In genomic region chr1:115036814-115037535, GRCh38 we compare ENCODE assay signal across 17 cellular contexts. TPM values are rescaled to one million over a fixed set of nuclear protein-coding genes. Genes with fewer than 3 reads are reported as not detected.
DNase-seq lines count a peak whose midpoint lies in the region; ATAC-seq, FAIRE-seq and TF ChIP-seq lines count a peak whose summit lies in the region.
"Had no signal": no experiment of that assay in that cellular context is flagged by ENCODE, and none has a peak within 500 bp of the region (broad histone marks: within the 10 kb centered on the region; RNA-seq: fewer than 3 reads in every experiment).

No MANE protein-coding gene starts in this region.

- no peak overlapping the region for H2BK12ac ChIP-seq in H1 (ENCODE audit: low read depth, low read length)

- peaks cover 2% of the 10 kb centered on the region; the same call in 1 of the 2 replicates for H3K23me2 ChIP-seq in H1 (ENCODE audit: low read depth, low read length)

- H3K4me3 Mint-ChIP-seq in MCF 10A (ENCODE audit: unreplicated experiment), result no peak overlapping the region
- H3K4me3 Mint-ChIP-seq: CD4-positive, CD25-positive, alpha-beta regulatory T cell had no signal

- H2AFZ ChIP-seq in H1 (ENCODE audit: low read length) (0 out of 2 replicates have a peak overlapping the region, but pooled peaks have one; percentile 5), smooth muscle cell (ENCODE audit: low read depth) (peak overlapping the region; percentile 5)
- H2AFZ ChIP-seq: PC-9 had no signal

- H3K9me3 Mint-ChIP-seq in MCF 10A (ENCODE audit: unreplicated experiment), result no peaks in the 10 kb centered on the region
- H3K9me3 Mint-ChIP-seq: CD4-positive, CD25-positive, alpha-beta regulatory T cell had no signal

- H3K27me3 ChIP-seq in H1 (replicated peaks in 1 of 4; ENCODE audit: control insufficient read depth in 3 of 4, extremely low read depth in 1 of 4, insufficient read depth in 3 of 4, low read length in 3 of 4) (no peaks in the 10 kb centered on the region), lower lobe of right lung (ENCODE audit: low read depth) (no peaks in the 10 kb centered on the region), smooth muscle cell (ENCODE audit: low read depth) (no peaks in the 10 kb centered on the region)

- intact Hi-C loops in lower lobe of right lung (cut with DNase I), result no loop called here
- intact Hi-C loops in MCF 10A (cut with micrococcal nuclease), result no loop called here

- H3K27ac Mint-ChIP-seq in MCF 10A (ENCODE audit: low read depth, unreplicated experiment), result no peak overlapping the region
- H3K27ac Mint-ChIP-seq: CD4-positive, CD25-positive, alpha-beta regulatory T cell had no signal

- POLR2A ChIA-PET in H1 (lab: Charles Lee; ENCODE audit: partially characterized antibody), result interaction anchor here (1.2 kb wide), 1 partner anchor 42 kb away, joined by 3 read pairs; no protein-coding TSS in a partner anchor
- POLR2A ChIA-PET in MCF 10A (lab: Yijun Ruan, JAX), result no interaction called here

- no peak overlapping the region for H3K14ac ChIP-seq in H1 (ENCODE audit: insufficient read length)

- peak; percentile 25 for DNase-seq in NCI-H526 treated with DMSO at 0.1 percent for 48 hours (lab: John Stamatoyannopoulos, UW)
- no peak for DNase-seq in H1 (ENCODE audit: low read depth in 1 of 2, low spot score in 2 of 2)
- no peak for DNase-seq in lower lobe of right lung
- no peak for DNase-seq in smooth muscle cell (lab: John Stamatoyannopoulos, UW; ENCODE audit: unreplicated experiment)
- DNase-seq in retina, result no peak
- DNase-seq in NCI-H1048 (lab: John Stamatoyannopoulos, UW), result no peak
- DNase-seq in MCF 10A (ENCODE audit: unreplicated experiment), result no peak
- DNase-seq: Calu3; CD4-positive, CD25-positive, alpha-beta regulatory T cell; DMS53; Karpas-422; NCI-H1105 treated with DMSO at 0.1 percent for 48 hours; NCI-H1694 treated with DMSO at 0.1 percent for 48 hours; NCI-H446; NCI-H748 treated with DMSO at 0.1 percent for 48 hours; PC-9 had no signal

- H4K20me1 ChIP-seq in H1 (replicated peaks in 1 of 2; ENCODE audit: control insufficient read depth in 1 of 2, insufficient read depth in 2 of 2, low read length in 2 of 2) (no peaks in the 10 kb centered on the region), smooth muscle cell (ENCODE audit: low read depth) (no peaks in the 10 kb centered on the region)

- no peak for TF ChIP-seq EP300 in H1 (IDR thresholded peaks at IDR 0.05; ENCODE audit: borderline replicate concordance in 1 of 2, low read depth in 2 of 2, low read length in 2 of 2)

- no peak overlapping the region for H2BK120ac ChIP-seq in H1 (replicated peaks; ENCODE audit: low read depth, low read length)

- H3K4me1 ChIP-seq in H1 (replicated peaks in 1 of 4; ENCODE audit: control insufficient read depth in 3 of 4, insufficient read depth in 4 of 4, low read length in 3 of 4) (no peaks in the 10 kb centered on the region), lower lobe of right lung (no peaks in the 10 kb centered on the region), smooth muscle cell (ENCODE audit: low read depth) (no peaks in the 10 kb centered on the region)

- FAIRE-seq in H1 (lab: Jason Lieb, UNC), result no peak
- FAIRE-seq: H54 had no signal

- no peak overlapping the region for H4K5ac ChIP-seq in H1 (ENCODE audit: insufficient read length, low read depth, low read length)

- no peak overlapping the region for H3K23ac ChIP-seq in H1 (ENCODE audit: insufficient read length)

- no peak overlapping the region for H2AK5ac ChIP-seq in H1 (ENCODE audit: low read depth, low read length)

- no peaks in the 10 kb centered on the region for H3K79me2 ChIP-seq in H1 (ENCODE audit: control insufficient read depth in 1 of 2, insufficient read depth in 2 of 2, low read length in 2 of 2)
- H3K79me2 ChIP-seq in smooth muscle cell (ENCODE audit: low read depth), result no peaks in the 10 kb centered on the region

- H3F3A ChIP-seq in smooth muscle cell (ENCODE audit: low read depth), result no peaks in the 10 kb centered on the region

- no peak overlapping the region for H3K4ac ChIP-seq in H1 (replicated peaks; ENCODE audit: insufficient read length, low read depth, low read length)

- no TSS peak for BruUV-seq in MCF 10A (replicated peaks; lab: Mats Ljungman, UMichigan)

- CTCF ChIA-PET in H1 (lab: Charles Lee; ENCODE audit: partially characterized antibody), result interaction anchor here (0.7 to 13.0 kb wide), 3 partner anchors 16 to 61 kb away, joined by 3 to 106 read pairs (median 3); no protein-coding TSS in a partner anchor
- CTCF ChIA-PET in MCF 10A (lab: Yijun Ruan, JAX), result interaction anchor here (0.6 kb wide), 1 partner anchor 279 kb away, joined by 4 read pairs; the partner anchor contains the start of gene CSDE1

- 91% methylated on average over 4 of the region's 4 CpGs; no CpG with 5 or more reads in 1 of the 2 experiments for WGBS in H1 (ENCODE audit: extremely low coverage in 1 of 2, insufficient coverage in 1 of 2, insufficient read length in 1 of 2, insufficient replicate concordance in 2 of 2, low coverage in 1 of 2, low lambda C conversion rate in 2 of 2, missing lambda C conversion rate in 1 of 2), 2 experiments
- 78% methylated on average over 4 of the region's 4 CpGs for WGBS in smooth muscle cell (ENCODE audit: low lambda C conversion rate)

- no peaks in the 10 kb centered on the region for H3K79me1 ChIP-seq in H1 (ENCODE audit: low read depth, low read length)

- H3K4me3 ChIP-seq in H1 (ENCODE audit: extremely low read depth in 1 of 4, insufficient read depth in 2 of 4, low read depth in 3 of 4, low read length in 4 of 4) (no peak overlapping the region), lower lobe of right lung (no peak overlapping the region), smooth muscle cell (no peak overlapping the region)
- H3K4me3 ChIP-seq: PC-9 had no signal

- TF ChIP-seq CTCF in H1 (IDR thresholded peaks at IDR 0.05; ENCODE audit: control extremely low read depth in 1 of 3, insufficient read depth in 1 of 3, low read depth in 1 of 3, low read length in 3 of 3) (no peak), lower lobe of right lung (IDR thresholded peaks at IDR 0.05) (no peak), smooth muscle cell (IDR thresholded peaks at IDR 0.05; ENCODE audit: borderline replicate concordance, insufficient read depth, poor library complexity, severe bottlenecking) (no peak), MCF 10A (IDR thresholded peaks at IDR 0.05; ENCODE audit: unreplicated experiment) (no peak)

- H2BK15ac ChIP-seq in H1 (ENCODE audit: low read length), result no peak overlapping the region

- H3K4me1 Mint-ChIP-seq in MCF 10A (ENCODE audit: insufficient read depth, unreplicated experiment), result no peaks in the 10 kb centered on the region
- H3K4me1 Mint-ChIP-seq: CD4-positive, CD25-positive, alpha-beta regulatory T cell had no signal

- no peak overlapping the region for H3K56ac ChIP-seq in H1 (replicated peaks; ENCODE audit: insufficient read length, low read depth, low read length)

- no peak overlapping the region for H4K8ac ChIP-seq in H1 (ENCODE audit: extremely low read depth, insufficient read depth, low read length)

- no peak overlapping the region for H3K18ac ChIP-seq in H1 (ENCODE audit: extremely low read depth, low read length)

- no peak overlapping the region for H3K4me2 ChIP-seq in H1 (ENCODE audit: insufficient read depth in 1 of 2, low read depth in 2 of 2, low read length in 2 of 2)
- peak overlapping the region; percentile 7 for H3K4me2 ChIP-seq in smooth muscle cell
- H3K4me2 ChIP-seq: PC-9 had no signal

- H3K9me3 ChIP-seq in H1 (ENCODE audit: insufficient read depth in 2 of 2, low read depth in 1 of 2, low read length in 1 of 2) (no peaks in the 10 kb centered on the region), lower lobe of right lung (no peaks in the 10 kb centered on the region), smooth muscle cell (replicated peaks; ENCODE audit: low read depth) (no peaks in the 10 kb centered on the region)

- no peak overlapping the region for H2BK5ac ChIP-seq in H1 (ENCODE audit: low read depth, low read length)

- peak; percentile 64 to 85 for ATAC-seq in lower lobe of right lung

- H3K27ac ChIP-seq in H1 (ENCODE audit: low read depth, low read length) (no peak overlapping the region), lower lobe of right lung (no peak overlapping the region), smooth muscle cell (ENCODE audit: low read depth) (no peak overlapping the region)
- H3K27ac ChIP-seq: PC-9 had no signal

- no peak overlapping the region for H3K9ac ChIP-seq in H1 (replicated peaks in 1 of 4; ENCODE audit: extremely low read depth in 1 of 4, low read depth in 3 of 4, low read length in 3 of 4)
- H3K9ac ChIP-seq in smooth muscle cell (ENCODE audit: low read depth), result no peak overlapping the region

- H3K27me3 Mint-ChIP-seq in MCF 10A (ENCODE audit: insufficient read depth, unreplicated experiment), result peaks cover 3% of the 10 kb centered on the region
- H3K27me3 Mint-ChIP-seq: CD4-positive, CD25-positive, alpha-beta regulatory T cell had no signal

- TF ChIP-seq RAD21 in H1 (IDR thresholded peaks at IDR 0.05 in 1 of 2, conservative IDR thresholded peaks at IDR 0.05 in 1 of 2; ENCODE audit: low read depth in 2 of 2, low read length in 2 of 2), result no peak

- no peak for TF ChIP-seq POLR2A in H1 (IDR thresholded peaks at IDR 0.05; ENCODE audit: control extremely low read depth in 1 of 2, low read depth in 2 of 2, low read length in 2 of 2)

- H3K36me3 Mint-ChIP-seq in MCF 10A (ENCODE audit: insufficient read depth, unreplicated experiment), result no peaks in the 10 kb centered on the region

- H3K36me3 ChIP-seq in H1 (ENCODE audit: control insufficient read depth in 2 of 4, insufficient read depth in 4 of 4, low read length in 3 of 4), result no peaks in the 10 kb centered on the region
- no peaks in the 10 kb centered on the region for H3K36me3 ChIP-seq in lower lobe of right lung
- no peaks in the 10 kb centered on the region for H3K36me3 ChIP-seq in smooth muscle cell (ENCODE audit: low read depth)

- H2BK20ac ChIP-seq in H1 (ENCODE audit: low read length), result no peak overlapping the region

- no peak overlapping the region for H4K91ac ChIP-seq in H1 (replicated peaks; ENCODE audit: insufficient read length, low read length)

RNA-seq across cellular contexts. Expression of gene TSHB, which starts 7.3 kb away (rescaled TPM):
- not detected in 2 replicates for total RNA-seq in H1 (2021; fragmentation: NEBNext Ultra II Directional; extraction: Animal tissue kit (Norgen Biotek cat#: 25700))
- not detected in 2 replicates for polyA plus RNA-seq in H1 (2011; rRNA removed)
- not detected for polyA plus RNA-seq in H1 (2011; cell fraction: cytosol; rRNA removed)
- polyA plus RNA-seq in H1 (2011; cell fraction: nucleus; rRNA removed), result not detected
- not detected in 4 replicates for polyA plus RNA-seq in H1 (2012, experiment 1 of 2)
- polyA plus RNA-seq in H1 (2012, experiment 2 of 2), result not detected
- polyA plus RNA-seq in H1 (2013, experiment 1 of 2), result not detected
- not detected for polyA plus RNA-seq in H1 (2013, experiment 2 of 2)
- polyA minus RNA-seq in H1 (2011; rRNA and poly(A)+ RNA removed), result not detected in 2 replicates
- polyA minus RNA-seq in H1 (2011; cell fraction: cytosol; rRNA and poly(A)+ RNA removed), result not detected
- not detected for polyA minus RNA-seq in H1 (2011; cell fraction: nucleus; rRNA and poly(A)+ RNA removed)
- not detected for total RNA-seq in lower lobe of right lung
- not detected in 2 replicates for total RNA-seq in smooth muscle cell
- polyA plus RNA-seq in smooth muscle cell, result not detected in 2 replicates
- not detected in 2 replicates for total RNA-seq in MCF 10A (2022)
- total RNA-seq: Calu3; CD4-positive, CD25-positive, alpha-beta regulatory T cell; PC-9 had no signal
- polyA plus RNA-seq: CD4-positive, CD25-positive, alpha-beta regulatory T cell had no signal

RNA-seq across cellular contexts. Expression of gene TSPAN2, which starts 52.3 kb away (rescaled TPM):
- total RNA-seq in H1 (2021; fragmentation: NEBNext Ultra II Directional; extraction: Animal tissue kit (Norgen Biotek cat#: 25700)), result 13.0 and 14.2 TPM in 2 replicates
- polyA plus RNA-seq in H1 (2011; rRNA removed), result 7.4 and 9.5 TPM in 2 replicates
- polyA plus RNA-seq in H1 (2011; cell fraction: cytosol; rRNA removed), result 9.8 TPM
- 7.4 TPM for polyA plus RNA-seq in H1 (2011; cell fraction: nucleus; rRNA removed)
- polyA plus RNA-seq in H1 (2012, experiment 1 of 2), result 10.9 to 16.1 TPM (median 14.7 TPM) in 4 replicates
- 0.64 TPM for polyA plus RNA-seq in H1 (2012, experiment 2 of 2)
- polyA plus RNA-seq in H1 (2013, experiment 1 of 2), result 10.9 TPM
- polyA plus RNA-seq in H1 (2013, experiment 2 of 2), result 11.1 TPM
- 6.3 and 13.5 TPM in 2 replicates for polyA minus RNA-seq in H1 (2011; rRNA and poly(A)+ RNA removed)
- polyA minus RNA-seq in H1 (2011; cell fraction: cytosol; rRNA and poly(A)+ RNA removed), result 3.7 TPM
- polyA minus RNA-seq in H1 (2011; cell fraction: nucleus; rRNA and poly(A)+ RNA removed), result 14.7 TPM
- total RNA-seq in lower lobe of right lung, result 4.3 TPM
- total RNA-seq in smooth muscle cell, result 10.9 and 17.4 TPM in 2 replicates
- 13.8 and 26.9 TPM in 2 replicates for polyA plus RNA-seq in smooth muscle cell
- total RNA-seq in MCF 10A (2022), result 0.42 TPM in 1 of 2 replicates, not detected in the other
